ENCODE assay signal across 2 cellular contexts in the genomic region with DNA sequence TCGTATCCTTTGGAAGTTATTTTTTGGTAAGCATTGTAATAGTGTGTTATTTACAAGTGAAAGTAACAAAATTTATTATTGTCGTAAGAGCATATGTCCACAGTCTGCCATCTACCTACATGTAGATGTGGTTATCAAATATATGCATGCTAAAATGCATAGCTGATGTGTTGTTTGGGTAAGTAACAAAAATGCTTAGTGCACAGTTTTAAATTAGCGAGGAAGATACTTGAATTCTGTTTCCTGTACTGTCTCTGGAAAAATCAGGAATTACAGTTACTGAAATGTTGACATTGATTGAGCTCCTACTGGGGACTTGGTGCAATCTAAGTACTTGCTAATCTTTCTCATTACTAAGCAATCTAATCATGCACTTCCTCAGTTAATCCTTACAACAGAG.
TF ChIP-seq lines count a peak whose summit lies in the region.

No MANE protein-coding gene starts in this region.

TF ChIP-seq in A549, 52 proteins besides CTCF, POLR2A, EP300 and RAD21:
- TF ChIP-seq, protein P1, sequence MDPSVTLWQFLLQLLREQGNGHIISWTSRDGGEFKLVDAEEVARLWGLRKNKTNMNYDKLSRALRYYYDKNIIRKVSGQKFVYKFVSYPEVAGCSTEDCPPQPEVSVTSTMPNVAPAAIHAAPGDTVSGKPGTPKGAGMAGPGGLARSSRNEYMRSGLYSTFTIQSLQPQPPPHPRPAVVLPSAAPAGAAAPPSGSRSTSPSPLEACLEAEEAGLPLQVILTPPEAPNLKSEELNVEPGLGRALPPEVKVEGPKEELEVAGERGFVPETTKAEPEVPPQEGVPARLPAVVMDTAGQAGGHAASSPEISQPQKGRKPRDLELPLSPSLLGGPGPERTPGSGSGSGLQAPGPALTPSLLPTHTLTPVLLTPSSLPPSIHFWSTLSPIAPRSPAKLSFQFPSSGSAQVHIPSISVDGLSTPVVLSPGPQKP (IDR thresholded peaks at IDR 0.05; ENCODE audit: low read depth, low read length): no peak
- peak; percentile 53 for TF ChIP-seq MAFK (IDR thresholded peaks at IDR 0.05; ENCODE audit: partially characterized antibody)
- no peak for TF ChIP-seq SREBF2 (IDR thresholded peaks at IDR 0.05)
- TF ChIP-seq HDAC2 (IDR thresholded peaks at IDR 0.05): no peak
- no peak for TF ChIP-seq BHLHE40 (IDR thresholded peaks at IDR 0.05; ENCODE audit: low read depth, low read length)
- TF ChIP-seq NFE2L2 (conservative IDR thresholded peaks at IDR 0.05; ENCODE audit: low read length): no peak
- no peak for TF ChIP-seq RARB (CRISPR knock-in tag; IDR thresholded peaks at IDR 0.05)
- TF ChIP-seq, protein P2, sequence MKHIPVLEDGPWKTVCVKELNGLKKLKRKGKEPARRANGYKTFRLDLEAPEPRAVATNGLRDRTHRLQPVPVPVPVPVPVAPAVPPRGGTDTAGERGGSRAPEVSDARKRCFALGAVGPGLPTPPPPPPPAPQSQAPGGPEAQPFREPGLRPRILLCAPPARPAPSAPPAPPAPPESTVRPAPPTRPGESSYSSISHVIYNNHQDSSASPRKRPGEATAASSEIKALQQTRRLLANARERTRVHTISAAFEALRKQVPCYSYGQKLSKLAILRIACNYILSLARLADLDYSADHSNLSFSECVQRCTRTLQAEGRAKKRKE (CRISPR knock-in tag; IDR thresholded peaks at IDR 0.05; ENCODE audit: low read depth): no peak
TF ChIP-seq in A549: peak in this region for 1.

TF ChIP-seq in K562, 482 proteins besides CTCF, POLR2A, EP300 and RAD21:
- no peak for TF ChIP-seq SPI1 (IDR thresholded peaks at IDR 0.05; ENCODE audit: borderline replicate concordance, low read depth, low read length)
- TF ChIP-seq ZNF316 (IDR thresholded peaks at IDR 0.05): peak; percentile 73
- peak; percentile 14 for TF ChIP-seq MEIS2 (IDR thresholded peaks at IDR 0.05; ENCODE audit: partially characterized antibody)
- TF ChIP-seq HOXB6 (CRISPR knock-in tag; IDR thresholded peaks at IDR 0.05; ENCODE audit: borderline replicate concordance): no peak
- TF ChIP-seq C11orf30 (IDR thresholded peaks at IDR 0.05; ENCODE audit: low read depth): peak; percentile 42; the same call in 1 of the 2 replicates
- no peak for TF ChIP-seq RBBP5 (IDR thresholded peaks at IDR 0.05; ENCODE audit: borderline replicate concordance, insufficient read depth, low read length, poor library complexity, severe bottlenecking)
- TF ChIP-seq ZNF23 (CRISPR knock-in tag; IDR thresholded peaks at IDR 0.05): no peak
- no peak for TF ChIP-seq CBX2 (IDR thresholded peaks at IDR 0.05; ENCODE audit: insufficient read depth, low read length, poor library complexity, severe bottlenecking)
- no peak for TF ChIP-seq MCM5 (IDR thresholded peaks at IDR 0.05; ENCODE audit: low read depth)
- TF ChIP-seq MAFF (IDR thresholded peaks at IDR 0.05; ENCODE audit: low read length): peak; percentile 7; the same call in 1 of the 2 replicates
- no peak for TF ChIP-seq HDGF (IDR thresholded peaks at IDR 0.05)
- TF ChIP-seq SREBF2 (CRISPR knock-in tag; IDR thresholded peaks at IDR 0.05): no peak
- TF ChIP-seq, protein P3, sequence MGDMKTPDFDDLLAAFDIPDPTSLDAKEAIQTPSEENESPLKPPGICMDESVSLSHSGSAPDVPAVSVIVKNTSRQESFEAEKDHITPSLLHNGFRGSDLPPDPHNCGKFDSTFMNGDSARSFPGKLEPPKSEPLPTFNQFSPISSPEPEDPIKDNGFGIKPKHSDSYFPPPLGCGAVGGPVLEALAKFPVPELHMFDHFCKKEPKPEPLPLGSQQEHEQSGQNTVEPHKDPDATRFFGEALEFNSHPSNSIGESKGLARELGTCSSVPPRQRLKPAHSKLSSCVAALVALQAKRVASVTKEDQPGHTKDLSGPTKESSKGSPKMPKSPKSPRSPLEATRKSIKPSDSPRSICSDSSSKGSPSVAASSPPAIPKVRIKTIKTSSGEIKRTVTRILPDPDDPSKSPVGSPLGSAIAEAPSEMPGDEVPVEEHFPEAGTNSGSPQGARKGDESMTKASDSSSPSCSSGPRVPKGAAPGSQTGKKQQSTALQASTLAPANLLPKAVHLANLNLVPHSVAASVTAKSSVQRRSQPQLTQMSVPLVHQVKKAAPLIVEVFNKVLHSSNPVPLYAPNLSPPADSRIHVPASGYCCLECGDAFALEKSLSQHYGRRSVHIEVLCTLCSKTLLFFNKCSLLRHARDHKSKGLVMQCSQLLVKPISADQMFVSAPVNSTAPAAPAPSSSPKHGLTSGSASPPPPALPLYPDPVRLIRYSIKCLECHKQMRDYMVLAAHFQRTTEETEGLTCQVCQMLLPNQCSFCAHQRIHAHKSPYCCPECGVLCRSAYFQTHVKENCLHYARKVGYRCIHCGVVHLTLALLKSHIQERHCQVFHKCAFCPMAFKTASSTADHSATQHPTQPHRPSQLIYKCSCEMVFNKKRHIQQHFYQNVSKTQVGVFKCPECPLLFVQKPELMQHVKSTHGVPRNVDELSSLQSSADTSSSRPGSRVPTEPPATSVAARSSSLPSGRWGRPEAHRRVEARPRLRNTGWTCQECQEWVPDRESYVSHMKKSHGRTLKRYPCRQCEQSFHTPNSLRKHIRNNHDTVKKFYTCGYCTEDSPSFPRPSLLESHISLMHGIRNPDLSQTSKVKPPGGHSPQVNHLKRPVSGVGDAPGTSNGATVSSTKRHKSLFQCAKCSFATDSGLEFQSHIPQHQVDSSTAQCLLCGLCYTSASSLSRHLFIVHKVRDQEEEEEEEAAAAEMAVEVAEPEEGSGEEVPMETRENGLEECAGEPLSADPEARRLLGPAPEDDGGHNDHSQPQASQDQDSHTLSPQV (IDR thresholded peaks at IDR 0.05): no peak
- TF ChIP-seq BCL6 (CRISPR knock-in tag; IDR thresholded peaks at IDR 0.05): no peak
